ENCODE assay signal across 9 cellular contexts in the genomic region with DNA sequence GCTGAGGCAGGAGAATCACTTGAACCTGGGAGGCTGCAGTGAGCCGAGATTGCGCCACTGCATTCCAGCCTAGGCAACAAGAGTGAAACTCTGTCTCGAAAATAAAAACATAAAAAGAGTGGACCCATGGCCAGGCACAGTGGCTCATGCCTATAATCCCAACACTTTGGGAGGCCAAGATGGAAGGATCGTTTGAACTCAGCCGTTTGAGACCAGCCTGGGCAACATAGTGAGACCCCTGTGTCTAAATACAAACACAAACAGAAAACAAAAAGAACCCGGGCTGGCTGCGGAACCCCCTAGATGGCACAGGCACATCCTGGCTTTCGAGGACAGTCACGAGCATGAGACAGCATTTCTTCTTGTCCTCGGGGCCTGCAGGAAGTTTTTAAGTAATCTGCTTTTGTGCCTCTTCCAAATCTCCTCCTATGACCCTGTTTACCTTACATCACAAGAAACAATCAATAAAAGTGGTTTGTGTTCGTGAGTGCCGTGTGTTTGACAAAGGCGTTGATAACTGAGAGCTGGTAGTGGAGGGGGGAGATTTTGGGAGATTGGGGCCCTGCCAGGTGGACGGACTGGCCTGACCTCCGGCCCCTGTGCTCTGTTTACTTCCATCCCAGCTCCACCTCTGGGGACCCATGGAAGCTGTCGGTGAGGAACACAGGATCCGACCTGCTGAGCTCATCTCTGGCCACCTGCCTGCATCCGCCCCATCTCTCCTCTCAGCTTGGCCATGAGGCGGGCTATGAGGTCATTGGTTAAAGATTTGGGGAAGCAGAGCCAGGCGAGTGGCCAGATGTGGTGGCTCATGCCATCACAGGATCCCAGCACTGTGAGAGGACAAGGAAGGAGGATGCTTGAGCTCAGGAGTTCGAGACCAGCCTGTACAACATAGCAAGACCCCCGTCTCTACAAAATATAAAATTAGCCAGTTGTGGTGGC. TPM values are rescaled to one million over a fixed set of nuclear protein-coding genes. Genes with fewer than 3 reads are reported as not detected.
A peak's percentile ranks its signal among the peaks of the same experiment; 100 is the strongest.
DNase-seq lines count a peak whose midpoint lies in the region; ATAC-seq, FAIRE-seq and TF ChIP-seq lines count a peak whose summit lies in the region.
"Had no signal": no experiment of that assay in that cellular context is flagged by ENCODE, and none has a peak within 500 bp of the region (broad histone marks: within the 10 kb centered on the region; RNA-seq: fewer than 3 reads in every experiment).

No MANE protein-coding gene starts in this region.

- H3K9me3 Mint-ChIP-seq in astrocyte (ENCODE audit: unreplicated experiment) (no peaks in the 10 kb centered on the region), T-cell (no peaks in the 10 kb centered on the region)
- H3K9me3 Mint-ChIP-seq: memory B cell had no signal

- DNase-seq in NCI-H1436 (lab: John Stamatoyannopoulos, UW) (peak; percentile 20), NCI-H1436 treated with DMSO at 0.1 percent for 48 hours (lab: John Stamatoyannopoulos, UW) (no peak), astrocyte (ENCODE audit: low read depth) (peak; percentile 89), left lobe of liver (ENCODE audit: low spot score) (peak; percentile 99), urothelium cell line (ENCODE audit: low spot score) (peak; percentile 78), T-cell (no peak), KG1 (lab: John Stamatoyannopoulos, UW) (no peak)

- H3K4me3 ChIP-seq in astrocyte (ENCODE audit: insufficient read depth, low read depth, low read length) = no peak overlapping the region

- CTCF ChIA-PET in T-cell (lab: Charles Lee) = interaction anchor here (0.6 to 1.2 kb wide), 3 partner anchors 9 to 567 kb away, joined by 3 to 6 read pairs (median 4); a partner anchor contains a TSS

- FAIRE-seq in astrocyte (lab: Jason Lieb, UNC) (no peak), urothelium cell line (lab: Jason Lieb, UNC) (no peak)

- H3K36me3 Mint-ChIP-seq in astrocyte (ENCODE audit: low read depth, unreplicated experiment) (no peaks in the 10 kb centered on the region), T-cell (no peaks in the 10 kb centered on the region)
- H3K36me3 Mint-ChIP-seq: memory B cell had no signal

- H3K36me3 ChIP-seq in astrocyte (ENCODE audit: insufficient read depth, low read length) = no peaks in the 10 kb centered on the region

- POLR2A ChIA-PET in T-cell (lab: Charles Lee) = interaction anchor here in 1 of 2 donors (0.6 kb wide), 1 partner anchor 9 kb away, joined by 3 read pairs; no protein-coding TSS in a partner anchor

- peaks cover 3% of the 10 kb centered on the region for H3K27me3 Mint-ChIP-seq in astrocyte (ENCODE audit: low read depth, unreplicated experiment)
- H3K27me3 Mint-ChIP-seq in T-cell = peaks cover 4 to 28% of the 10 kb centered on the region in 2 donors

- no peaks in the 10 kb centered on the region for H3K79me2 ChIP-seq in astrocyte (ENCODE audit: insufficient read depth, low read length)

- no peaks in the 10 kb centered on the region for H3K9me3 ChIP-seq in astrocyte (ENCODE audit: insufficient read depth, low read depth, low read length)

- H3K27ac Mint-ChIP-seq in astrocyte (ENCODE audit: unreplicated experiment) (no peak overlapping the region), T-cell (no peak overlapping the region)
- H3K27ac Mint-ChIP-seq: memory B cell had no signal

- no peak overlapping the region for H3K27ac ChIP-seq in astrocyte (ENCODE audit: low read depth, low read length)

- H3K4me3 Mint-ChIP-seq in astrocyte (ENCODE audit: unreplicated experiment) = no peak overlapping the region
- no peak overlapping the region for H3K4me3 Mint-ChIP-seq in T-cell
- H3K4me3 Mint-ChIP-seq: memory B cell had no signal

- no peak for TF ChIP-seq CTCF in astrocyte (IDR thresholded peaks at IDR 0.05; ENCODE audit: insufficient read depth, low read depth, low read length)

- H3K27me3 ChIP-seq in astrocyte (ENCODE audit: insufficient read depth, low read length) = no peaks in the 10 kb centered on the region

- no peaks in the 10 kb centered on the region for H4K20me1 ChIP-seq in astrocyte (ENCODE audit: insufficient read depth, low read length)

- no peak overlapping the region for H2AFZ ChIP-seq in astrocyte (ENCODE audit: low read depth, low read length)

- peaks cover 17% of the 10 kb centered on the region for H3K4me1 ChIP-seq in astrocyte (ENCODE audit: insufficient read depth, low read length)

- H3K4me2 ChIP-seq in astrocyte (ENCODE audit: low read length) = no peak overlapping the region

- ATAC-seq in left lobe of liver = peak; percentile 88
- no peak for ATAC-seq in HG02610 (IDR thresholded peaks at IDR 0.05; ENCODE audit: unreplicated experiment)
- no peak for ATAC-seq in T-cell (replicated peaks in 1 of 4)

- no peak overlapping the region for H3K9ac ChIP-seq in astrocyte (ENCODE audit: low read length)

- H3K4me1 Mint-ChIP-seq in astrocyte (ENCODE audit: low read depth, unreplicated experiment) (peaks cover 4% of the 10 kb centered on the region), T-cell (no peaks in the 10 kb centered on the region)
- H3K4me1 Mint-ChIP-seq: memory B cell had no signal

RNA-seq across cellular contexts. Expression of a gene that starts 5.9 kb away (rescaled TPM):
- total RNA-seq in astrocyte (20.5 and 23.2 TPM in 2 replicates), left lobe of liver (3.2 TPM), T-cell (1 to 10 TPM in 3 of 5 donors, not detected in 2; 1.5 to 1.7 (median 1.5) TPM)

RNA-seq across cellular contexts. Expression of a gene that starts 17.3 kb away (rescaled TPM):
- total RNA-seq in astrocyte = not detected in 2 replicates
- total RNA-seq in left lobe of liver = 2.2 TPM
- total RNA-seq in T-cell = under 1 TPM in 3 of 5 donors, not detected in 2; 0.16 to 0.33 (median 0.30) TPM

RNA-seq across cellular contexts. Expression of a gene that starts 39.1 kb away (rescaled TPM):
- total RNA-seq in astrocyte = 51.2 and 56.6 TPM in 2 replicates
- 18.4 TPM for total RNA-seq in left lobe of liver
- 100 to 1,000 TPM in 4 of 5 donors, 10 to 100 TPM in 1; 71.3 to 127 (median 102) TPM for total RNA-seq in T-cell

RNA-seq across cellular contexts. Expression of a gene that starts 39.7 kb away (rescaled TPM):
- total RNA-seq in astrocyte (20.6 and 28.4 TPM in 2 replicates), left lobe of liver (62.4 TPM), T-cell (10 to 100 TPM; 35.7 to 52.6 (median 45.1) TPM)

RNA-seq across cellular contexts. Expression of a gene that starts 57.2 kb away (rescaled TPM):
- total RNA-seq in astrocyte (102 and 127 TPM in 2 replicates), left lobe of liver (53.3 TPM), T-cell (10 to 100 TPM; 58.5 to 82.7 (median 69.1) TPM)

Comparison
In these comparisons a context has a peak if more than half of its experiments do, and no peak if none do; other contexts are left out.
1. DNase-seq: peak in NCI-H1436 (single experiment), astrocyte (single experiment), left lobe of liver (single experiment) and urothelium cell line (single experiment); none in NCI-H1436 treated with DMSO at 0.1 percent for 48 hours (single experiment), T-cell (0 of 34) and KG1 (single experiment).